9 cellular contexts compared by ENCODE assay signal in the genomic region with DNA sequence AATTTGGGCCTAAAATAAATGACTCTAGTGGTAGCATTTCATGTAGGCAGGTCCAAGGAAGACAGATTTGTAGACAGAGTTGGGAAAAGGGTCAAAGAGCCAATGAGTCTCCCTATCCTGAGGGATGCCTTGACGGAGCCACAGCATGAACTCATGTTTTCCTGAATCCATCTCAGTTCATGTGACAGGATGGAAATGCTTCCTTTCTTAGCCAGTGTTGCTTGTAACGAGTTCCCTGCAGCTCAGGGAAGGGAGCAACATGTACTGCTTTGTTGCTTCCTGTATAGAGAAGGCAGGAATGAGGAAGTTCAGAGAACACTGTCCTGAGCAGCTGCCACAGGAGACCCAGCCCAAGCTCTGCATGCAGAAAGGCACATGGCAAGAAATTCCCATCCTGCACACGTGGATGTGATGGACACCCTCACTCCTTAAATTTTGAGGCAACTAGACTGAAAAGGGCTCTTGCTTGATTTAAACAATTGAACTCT. TPM values are rescaled to one million over a fixed set of nuclear protein-coding genes. Genes with fewer than 3 reads are reported as not detected.
DNase-seq lines count a peak whose midpoint lies in the region; ATAC-seq and TF ChIP-seq lines count a peak whose summit lies in the region.
"Had no signal": no experiment of that assay in that cellular context is flagged by ENCODE, and none has a peak within 500 bp of the region (broad histone marks: within the 10 kb centered on the region; RNA-seq: fewer than 3 reads in every experiment).

No MANE protein-coding gene starts in this region.

- no peak for TF ChIP-seq EP300 in esophagus muscularis mucosa (IDR thresholded peaks at IDR 0.05)

- ATAC-seq in HG02642 (IDR thresholded peaks at IDR 0.05; ENCODE audit: poor library complexity, unreplicated experiment) (no peak), HG02981 (IDR thresholded peaks at IDR 0.05; ENCODE audit: unreplicated experiment) (no peak), HG03342 (IDR thresholded peaks at IDR 0.05; ENCODE audit: unreplicated experiment) (no peak)

- intact Hi-C loops in esophagus muscularis mucosa (cut with DNase I): no loop called here

- no peak overlapping the region for H3K9ac ChIP-seq in muscle layer of colon (ENCODE audit: low read length)

- H3K4me3 ChIP-seq in esophagus muscularis mucosa (no peak overlapping the region), muscle layer of colon (ENCODE audit: low read depth in 1 of 2, low read length in 2 of 2) (no peak overlapping the region)

- WGBS in esophagus muscularis mucosa: 53% methylated on average over 3 of the region's 3 CpGs

- DNase-seq in OCI-M1 (lab: John Stamatoyannopoulos, UW) (peak; percentile 39), esophagus muscularis mucosa (ENCODE audit: extremely low spot score) (no peak), occipital lobe (lab: John Stamatoyannopoulos, UW) (no peak)

- H3K4me1 ChIP-seq in esophagus muscularis mucosa: peaks cover 44 to 57% (median 55%) of the 10 kb centered on the region in 4 donors
- H3K4me1 ChIP-seq in muscle layer of colon (ENCODE audit: insufficient read depth, low read length): peaks cover 48% of the 10 kb centered on the region

- H3K27ac ChIP-seq in C4-2B (peak overlapping the region; percentile 13; the same call in 1 of the 2 replicates), esophagus muscularis mucosa (replicated peaks in 1 of 4) (peak overlapping the region; percentile 44 to 66 (median 57)), muscle layer of colon (ENCODE audit: low read depth, low read length) (peak overlapping the region; percentile 14)

- H3K36me3 ChIP-seq in esophagus muscularis mucosa: no peaks in the 10 kb centered on the region
- no peaks in the 10 kb centered on the region for H3K36me3 ChIP-seq in muscle layer of colon (ENCODE audit: insufficient read depth, low read length)

- H3K27me3 ChIP-seq in esophagus muscularis mucosa: no peaks in the 10 kb centered on the region
- no peaks in the 10 kb centered on the region for H3K27me3 ChIP-seq in muscle layer of colon (ENCODE audit: control insufficient read depth in 1 of 2, insufficient read depth in 2 of 2, low read length in 2 of 2)

- no peak for TF ChIP-seq POLR2A in esophagus muscularis mucosa (IDR thresholded peaks at IDR 0.05; ENCODE audit: low read depth)

- TF ChIP-seq CTCF in C4-2B (conservative IDR thresholded peaks at IDR 0.05) (no peak), esophagus muscularis mucosa (IDR thresholded peaks at IDR 0.05) (no peak)

- H3K9me3 ChIP-seq in esophagus muscularis mucosa (no peaks in the 10 kb centered on the region), muscle layer of colon (ENCODE audit: low read length) (no peaks in the 10 kb centered on the region)

RNA-seq across cellular contexts. Expression of a gene that starts 27.9 kb away (rescaled TPM):
- total RNA-seq in esophagus muscularis mucosa: 1 to 10 TPM; 1.9 to 3.8 (median 2.4) TPM
- 6.4 TPM for total RNA-seq in occipital lobe
- total RNA-seq: B cell had no signal
